In the genomic region with DNA sequence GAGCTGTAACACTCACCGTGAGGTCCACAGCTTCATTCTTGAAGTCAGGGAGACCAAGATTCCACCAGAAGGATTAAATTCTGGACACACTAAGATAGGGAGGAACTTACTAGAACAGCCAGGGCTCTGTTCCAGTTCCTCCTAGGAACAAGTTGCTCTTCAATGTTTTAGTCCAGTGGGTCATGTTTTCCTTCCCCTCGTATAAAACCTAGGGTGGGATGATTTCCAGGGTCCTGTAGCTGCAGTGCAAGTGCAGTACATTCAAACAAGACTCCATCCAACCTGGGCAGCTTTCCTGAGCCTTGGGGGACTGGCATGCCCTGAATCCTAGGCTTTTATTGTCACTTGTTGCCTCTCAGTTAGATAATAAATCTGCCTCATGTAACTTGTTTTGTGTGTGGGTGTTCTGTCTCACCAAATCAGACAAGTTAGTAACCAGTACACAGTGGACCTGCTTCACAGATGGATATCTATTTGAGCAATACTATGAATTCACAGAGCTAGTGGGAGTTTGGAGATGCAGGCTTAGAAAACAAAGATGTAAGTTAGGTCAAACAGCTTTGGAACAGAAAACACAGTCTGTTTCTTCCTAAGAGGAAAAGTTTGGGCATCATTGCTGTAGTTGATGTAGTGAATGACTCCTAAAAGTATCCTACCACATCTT, we compare ENCODE assay signal across 22 cellular contexts.
"Had no signal": no experiment of that assay in that cellular context is flagged by ENCODE, and none has a peak within 500 bp of the region (broad histone marks: within the 10 kb centered on the region; RNA-seq: fewer than 3 reads in every experiment).

No MANE protein-coding gene starts in this region.

- ATAC-seq: foreskin keratinocyte; gastroesophageal sphincter; heart right ventricle; naive thymus-derived CD8-positive, alpha-beta T cell; sciatic nerve; stimulated activated effector memory CD8-positive, alpha-beta T cell treated with anti-CD3 and anti-CD28 coated beads, Interleukin-12 subunit alpha, Interleukin-12 subunit beta, amount 100 ng/mL, for 72 hours had no signal

- H3K36me3 ChIP-seq: esophagus muscularis mucosa, gastroesophageal sphincter, heart right ventricle, ovary, right atrium auricular region, thyroid gland, vagina had no signal

- H3K27ac ChIP-seq: esophagus muscularis mucosa, foreskin keratinocyte, gastroesophageal sphincter, heart right ventricle, ovary, right atrium auricular region, thyroid gland, vagina had no signal

- H3K4me1 Mint-ChIP-seq: immature natural killer cell; naive thymus-derived CD8-positive, alpha-beta T cell; stimulated activated effector memory CD8-positive, alpha-beta T cell treated with anti-CD3 and anti-CD28 coated beads, Interleukin-12 subunit alpha, Interleukin-12 subunit beta, amount 100 ng/mL, for 72 hours had no signal

- H3K4me3 ChIP-seq: esophagus muscularis mucosa, gastroesophageal sphincter, heart right ventricle, lung, ovary, right atrium auricular region, thyroid gland, vagina had no signal

- H3K27me3 ChIP-seq: esophagus muscularis mucosa, foreskin keratinocyte, gastroesophageal sphincter, heart right ventricle, ovary, right atrium auricular region, thyroid gland, vagina had no signal

- H3K36me3 Mint-ChIP-seq: naive thymus-derived CD8-positive, alpha-beta T cell; stimulated activated effector memory CD8-positive, alpha-beta T cell treated with anti-CD3 and anti-CD28 coated beads, Interleukin-12 subunit alpha, Interleukin-12 subunit beta, amount 100 ng/mL, for 72 hours had no signal

- DNase-seq: cerebellar nuclear complex; cortex of kidney; foreskin keratinocyte; glutamatergic neuron; heart right ventricle; immature natural killer cell; mesendoderm; naive thymus-derived CD8-positive, alpha-beta T cell; occipital lobe; ovary; stimulated activated CD4-positive, alpha-beta T cell treated with anti-CD3 and anti-CD28 coated beads, Interleukin-2, amount 100 ng/mL, for 24 hours; stimulated activated CD4-positive, alpha-beta T cell treated with anti-CD3 and anti-CD28 coated beads, Interleukin-4, amount 100 ng/mL, for 24 hours; stimulated activated naive CD4-positive, alpha-beta T cell treated with Interleukin-2 at 50 U/mL for 16 hours; thyroid gland; trophoblast cell had no signal

- H3K27me3 Mint-ChIP-seq: naive thymus-derived CD8-positive, alpha-beta T cell had no signal

- H3K27ac Mint-ChIP-seq: immature natural killer cell; naive thymus-derived CD8-positive, alpha-beta T cell; stimulated activated effector memory CD8-positive, alpha-beta T cell treated with anti-CD3 and anti-CD28 coated beads, Interleukin-12 subunit alpha, Interleukin-12 subunit beta, amount 100 ng/mL, for 72 hours had no signal

- H3K4me1 ChIP-seq: esophagus muscularis mucosa, foreskin keratinocyte, gastroesophageal sphincter, heart right ventricle, right atrium auricular region, thyroid gland, vagina had no signal

- H3K4me3 Mint-ChIP-seq: immature natural killer cell; naive thymus-derived CD8-positive, alpha-beta T cell; stimulated activated effector memory CD8-positive, alpha-beta T cell treated with anti-CD3 and anti-CD28 coated beads, Interleukin-12 subunit alpha, Interleukin-12 subunit beta, amount 100 ng/mL, for 72 hours had no signal

- H3K9me3 ChIP-seq: esophagus muscularis mucosa, gastroesophageal sphincter, ovary, right atrium auricular region, thyroid gland, vagina had no signal
